9 cellular contexts compared by ENCODE assay signal in the genomic region with DNA sequence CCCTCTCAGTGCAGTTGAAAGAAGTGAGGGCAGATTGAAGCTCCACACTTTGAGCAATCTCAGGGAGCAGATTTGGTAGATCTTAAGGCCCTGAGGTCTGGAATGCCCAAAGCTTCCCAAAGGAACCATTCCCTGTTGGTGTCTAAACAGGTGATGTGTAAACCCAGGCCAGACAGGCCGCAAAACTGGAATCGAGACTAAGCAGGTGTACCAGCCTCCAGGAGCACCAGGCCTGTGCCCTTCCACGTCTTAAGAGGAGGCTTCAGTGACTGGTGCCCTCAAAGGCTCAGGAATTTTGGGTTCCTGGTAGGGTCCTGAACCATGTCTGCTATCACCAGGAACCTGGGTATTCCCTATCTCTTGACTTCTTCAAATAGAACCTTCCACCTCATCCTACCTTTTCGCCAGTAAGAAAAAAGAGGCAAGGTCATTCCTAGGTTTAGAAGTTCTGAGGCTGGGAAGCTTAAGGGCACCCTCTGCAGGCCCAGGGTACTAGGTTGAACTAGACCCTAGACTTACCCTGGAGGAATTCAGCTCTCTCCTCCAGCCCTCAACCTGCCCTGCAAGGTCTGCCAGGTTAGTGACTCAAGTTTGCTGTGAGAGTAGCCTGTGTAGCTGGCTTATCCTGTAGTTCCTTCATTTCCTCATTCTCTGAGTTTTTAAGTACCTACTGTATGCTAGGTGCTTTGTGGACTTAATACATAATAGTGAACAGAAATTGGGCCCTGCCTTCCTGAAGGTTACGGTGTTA.
DNase-seq lines count a peak whose midpoint lies in the region; ATAC-seq and TF ChIP-seq lines count a peak whose summit lies in the region.
"Had no signal": no experiment of that assay in that cellular context is flagged by ENCODE, and none has a peak within 500 bp of the region (broad histone marks: within the 10 kb centered on the region; RNA-seq: fewer than 3 reads in every experiment).

No MANE protein-coding gene starts in this region.

- H3K27ac Mint-ChIP-seq in naive B cell, result peak overlapping the region in 5 of 6 donors; percentile 88 to 99 (median 97)

- peak overlapping the region; percentile 70 for H3K27ac ChIP-seq in 22Rv1
- H3K27ac ChIP-seq: neural progenitor cell had no signal

- no peak overlapping the region for H3K4me3 ChIP-seq in LNCaP clone FGC (ENCODE audit: low read depth, low read length)
- no peak overlapping the region for H3K4me3 ChIP-seq in choroid plexus epithelial cell (ENCODE audit: low read depth, low read length)
- H3K4me3 ChIP-seq: neural progenitor cell had no signal

- peaks cover 0 to 4% (median 0%) of the 10 kb centered on the region in 7 donors for H3K9me3 Mint-ChIP-seq in naive B cell

- H3K4me1 Mint-ChIP-seq in naive B cell, result peaks cover 38 to 55% (median 41%) of the 10 kb centered on the region in 3 donors

- DNase-seq in LNCaP clone FGC (ENCODE audit: low read depth), result peak; percentile 96
- no peak for DNase-seq in choroid plexus epithelial cell (ENCODE audit: low read depth)
- DNase-seq in naive B cell, result no peak
- no peak for DNase-seq in RKO (ENCODE audit: low spot score)
- no peak for DNase-seq in NCI-H1694 (lab: John Stamatoyannopoulos, UW)

- TF ChIP-seq CTCF in 22Rv1 (IDR thresholded peaks at IDR 0.05) (peak; percentile 21; the same call in 1 of the 2 replicates), LNCaP clone FGC (IDR thresholded peaks at IDR 0.05; ENCODE audit: control insufficient read depth, extremely low read depth, insufficient read depth) (peak; percentile 31; the same call in 1 of the 2 replicates), choroid plexus epithelial cell (conservative IDR thresholded peaks at IDR 0.05; ENCODE audit: low read depth, low read length) (peak; percentile 2)

- peak overlapping the region in 1 of 8 donors; percentile 75 for H3K4me3 Mint-ChIP-seq in naive B cell
- H3K4me3 Mint-ChIP-seq: neural progenitor cell had no signal

- ATAC-seq in naive B cell (ENCODE audit: low read depth in 2 of 2) (peak; percentile 40 to 67), HG02973 (IDR thresholded peaks at IDR 0.05; ENCODE audit: unreplicated experiment) (no peak), HG02981 (IDR thresholded peaks at IDR 0.05; ENCODE audit: unreplicated experiment) (no peak)

- peaks cover 8 to 14% of the 10 kb centered on the region in 2 donors for H3K36me3 Mint-ChIP-seq in naive B cell

- no peaks in the 10 kb centered on the region for H3K27me3 Mint-ChIP-seq in naive B cell

Comparison
In these comparisons a context has a peak if more than half of its experiments do, and no peak if none do; other contexts are left out.
1. ATAC-seq: peak in naive B cell (2 of 2); none in HG02973 (single experiment) and HG02981 (single experiment).
2. Peak in every context shown above with its lines, with median percentiles within 50 percentile points of each other: CTCF ChIP-seq.